9 cellular contexts compared by ENCODE assay signal in genomic region chrX:38717871-38718270, GRCh38.
DNase-seq lines count a peak whose midpoint lies in the region; ATAC-seq and TF ChIP-seq lines count a peak whose summit lies in the region.
"Had no signal": no experiment of that assay in that cellular context is flagged by ENCODE, and none has a peak within 500 bp of the region (broad histone marks: within the 10 kb centered on the region; RNA-seq: fewer than 3 reads in every experiment).

No MANE protein-coding gene starts in this region.

- H3K27ac ChIP-seq in HL-60 (replicated peaks) (no peak overlapping the region), liver (ENCODE audit: low read depth in 1 of 2, low read length in 2 of 2) (no peak overlapping the region)

- H3K4me1 ChIP-seq in liver (ENCODE audit: control insufficient read depth in 4 of 4, insufficient read depth in 4 of 4, low read length in 3 of 4): no peaks in the 10 kb centered on the region

- H3K4me3 ChIP-seq in HL-60 (replicated peaks; ENCODE audit: insufficient read depth, low read length) (no peak overlapping the region), WI38 (ENCODE audit: low read depth, low read length) (no peak overlapping the region), liver (ENCODE audit: low read depth in 1 of 3, low read length in 3 of 3) (no peak overlapping the region)

- TF ChIP-seq CTCF in HL-60 (IDR thresholded peaks at IDR 0.05; ENCODE audit: insufficient read depth, low read length) (peak; percentile 11), WI38 (IDR thresholded peaks at IDR 0.05; ENCODE audit: low read depth, low read length) (peak; percentile 49; the same call in 1 of the 2 replicates), liver (IDR thresholded peaks at IDR 0.05; ENCODE audit: low read depth, low read length, missing input control) (peak; percentile 47)

- H3K9me3 ChIP-seq in liver (ENCODE audit: control insufficient read depth in 4 of 4, low read length in 3 of 4): no peaks in the 10 kb centered on the region

- H3K27me3 ChIP-seq in HL-60 (ENCODE audit: insufficient read depth, poor library complexity, severe bottlenecking): peaks cover 2% of the 10 kb centered on the region
- H3K27me3 ChIP-seq in liver (ENCODE audit: control insufficient read depth in 4 of 4, insufficient read depth in 4 of 4, low read length in 3 of 4): no peaks in the 10 kb centered on the region

- no peak for ATAC-seq in HG03460 (IDR thresholded peaks at IDR 0.05; ENCODE audit: unreplicated experiment)

- no peak overlapping the region for H3K9ac ChIP-seq in liver (ENCODE audit: low read depth in 1 of 2, low read length in 2 of 2)

- DNase-seq in DMS53 treated with DMSO at 0.1 percent for 48 hours (lab: John Stamatoyannopoulos, UW; ENCODE audit: unreplicated experiment) (peak; percentile 34), HL-60 (ENCODE audit: low read depth in 1 of 2, low spot score in 1 of 2) (peak; percentile 8 to 19), nucleus accumbens (lab: John Stamatoyannopoulos, UW) (no peak), NCI-H446 treated with DMSO at 0.1 percent for 48 hours (lab: John Stamatoyannopoulos, UW) (no peak)
- no peak for DNase-seq in stimulated activated CD4-positive, alpha-beta T cell treated with anti-CD3 and anti-CD28 coated beads, Interleukin-4, amount 100 ng/mL, for 4 hours
- DNase-seq: NCI-H1048 had no signal

- H3K36me3 ChIP-seq in liver (ENCODE audit: control insufficient read depth in 4 of 4, insufficient read depth in 3 of 4, low read depth in 1 of 4, low read length in 3 of 4): no peaks in the 10 kb centered on the region

- WGBS in liver: 37% methylated on average over 1 of the region's 1 CpG

- peak; percentile 19 to 65 for TF ChIP-seq RAD21 in liver (IDR thresholded peaks at IDR 0.05)

TF ChIP-seq in liver, 16 proteins besides CTCF, POLR2A, EP300 and RAD21:
- no peak for TF ChIP-seq RXRA (IDR thresholded peaks at IDR 0.05)
- no peak for TF ChIP-seq MAX (IDR thresholded peaks at IDR 0.05)
- TF ChIP-seq GABPA (IDR thresholded peaks at IDR 0.05 in 1 of 2, conservative IDR thresholded peaks at IDR 0.05 in 1 of 2): no peak
- no peak for TF ChIP-seq ZBTB33 (IDR thresholded peaks at IDR 0.05)
- no peak for TF ChIP-seq YY1 (IDR thresholded peaks at IDR 0.05)
- TF ChIP-seq NR2F2 (IDR thresholded peaks at IDR 0.05): no peak
- TF ChIP-seq HNF4G (IDR thresholded peaks at IDR 0.05): no peak
- no peak for TF ChIP-seq FOXA1 (IDR thresholded peaks at IDR 0.05)
- no peak for TF ChIP-seq SP1 (IDR thresholded peaks at IDR 0.05)
- TF ChIP-seq HNF4A (conservative IDR thresholded peaks at IDR 0.05): no peak
- no peak for TF ChIP-seq TAF1 (conservative IDR thresholded peaks at IDR 0.05)
- TF ChIP-seq REST (IDR thresholded peaks at IDR 0.05): no peak
- no peak for TF ChIP-seq ATF3 (IDR thresholded peaks at IDR 0.05)
- TF ChIP-seq JUND (IDR thresholded peaks at IDR 0.05): no peak
- TF ChIP-seq FOXA2 (IDR thresholded peaks at IDR 0.05): no peak
- no peak for TF ChIP-seq EGR1 (IDR thresholded peaks at IDR 0.05; ENCODE audit: low read depth in 2 of 2)

Comparison
In these comparisons a context has a peak if more than half of its experiments do, and no peak if none do; other contexts are left out.
1. DNase-seq: peak in DMS53 treated with DMSO at 0.1 percent for 48 hours (single experiment) and HL-60 (2 of 2); none in nucleus accumbens (0 of 56), NCI-H446 treated with DMSO at 0.1 percent for 48 hours (single experiment) and stimulated activated CD4-positive, alpha-beta T cell treated with anti-CD3 and anti-CD28 coated beads, Interleukin-4, amount 100 ng/mL, for 4 hours (0 of 2).
2. Peak in every context shown above with its lines, with median percentiles within 50 percentile points of each other: CTCF ChIP-seq.